7 cellular contexts compared by ENCODE assay signal in the genomic region with DNA sequence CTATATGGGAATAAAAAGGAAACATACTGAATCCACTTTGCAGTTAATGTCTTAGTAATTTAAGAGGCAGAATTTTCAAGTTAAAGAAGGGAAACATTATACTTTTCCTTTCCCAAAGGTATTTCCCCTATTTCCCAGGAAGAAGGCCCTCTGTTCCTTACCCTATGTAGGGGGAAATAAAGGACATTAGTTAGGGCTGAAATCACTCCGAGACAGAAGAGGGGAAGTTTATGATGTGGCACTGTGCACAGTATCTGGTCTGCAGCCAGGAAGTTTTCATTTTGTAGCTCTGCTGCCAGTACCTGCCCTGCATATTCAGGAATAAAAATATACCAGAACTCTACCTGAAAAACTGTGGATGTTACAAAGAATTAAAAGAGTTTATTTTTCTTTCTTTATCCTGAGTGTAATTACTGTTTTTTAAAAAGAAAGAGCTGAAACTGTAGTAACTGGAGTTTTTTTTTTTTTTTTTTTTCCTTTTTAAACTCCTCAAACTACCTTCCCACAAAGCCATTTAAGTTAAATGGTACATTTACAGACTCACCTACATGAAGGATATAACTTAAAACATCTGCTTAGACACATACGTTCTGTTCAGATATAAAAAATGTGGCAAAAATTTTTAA. TPM values are rescaled to one million over a fixed set of nuclear protein-coding genes. Genes with fewer than 3 reads are reported as not detected.
DNase-seq lines count a peak whose midpoint lies in the region; ATAC-seq and TF ChIP-seq lines count a peak whose summit lies in the region.

No MANE protein-coding gene starts in this region.

- intact Hi-C loops in colonic mucosa (cut with DNase I) = loop anchor here (10.0 kb wide), 1 partner anchor 1299 kb away; no protein-coding TSS in a partner anchor

- H3K4me3 ChIP-seq in Karpas-422 (ENCODE audit: low read length) (peak overlapping the region; percentile 45), choroid plexus epithelial cell (ENCODE audit: low read depth, low read length) (no peak overlapping the region), colonic mucosa (no peak overlapping the region)

- no peaks in the 10 kb centered on the region for H3K9me3 ChIP-seq in Karpas-422 (ENCODE audit: low read length)
- no peaks in the 10 kb centered on the region for H3K9me3 ChIP-seq in colonic mucosa

- H3K36me3 ChIP-seq in Karpas-422 (ENCODE audit: insufficient read depth, low read length) (peaks cover 15% of the 10 kb centered on the region), colonic mucosa (no peaks in the 10 kb centered on the region)

- no peak overlapping the region for H2AFZ ChIP-seq in Karpas-422 (ENCODE audit: low read length)

- H3K4me1 ChIP-seq in Karpas-422 (ENCODE audit: low read length) (peaks cover 86% of the 10 kb centered on the region), colonic mucosa (no peaks in the 10 kb centered on the region)

- TF ChIP-seq CTCF in choroid plexus epithelial cell (conservative IDR thresholded peaks at IDR 0.05; ENCODE audit: low read depth, low read length) (no peak), colonic mucosa (IDR thresholded peaks at IDR 0.05) (no peak)

- DNase-seq in Karpas-422 = peak; percentile 77
- DNase-seq in choroid plexus epithelial cell (ENCODE audit: low read depth) = peak; percentile 14
- DNase-seq in superior temporal gyrus (ENCODE audit: extremely low spot score) = peak; percentile 55
- no peak for DNase-seq in activated CD8-positive, alpha-beta memory T cell treated with anti-CD3 and anti-CD28 coated beads, Interleukin-2, amount 50 U/mL, for 48 hours
- no peak for DNase-seq in colonic mucosa
- no peak for DNase-seq in NCI-H1417 treated with DMSO at 0.1 percent for 48 hours (lab: John Stamatoyannopoulos, UW)

- peak overlapping the region; percentile 98 for H3K4me2 ChIP-seq in Karpas-422 (ENCODE audit: low read depth, low read length, poor library complexity, severe bottlenecking)

- H4K20me1 ChIP-seq in Karpas-422 (ENCODE audit: insufficient read depth, low read depth, low read length) = no peaks in the 10 kb centered on the region

- peaks cover 100% of the 10 kb centered on the region for H3K79me2 ChIP-seq in Karpas-422 (ENCODE audit: low read length)

- H3K9ac ChIP-seq in Karpas-422 (ENCODE audit: low read length) = peak overlapping the region; percentile 51
- no peak overlapping the region for H3K9ac ChIP-seq in colonic mucosa (ENCODE audit: low read depth in 2 of 2, low read length in 2 of 2)

- H3K9me2 ChIP-seq in Karpas-422 (replicated peaks; ENCODE audit: insufficient read depth, low read length) = no peaks in the 10 kb centered on the region

- H3K27me3 ChIP-seq in Karpas-422 (ENCODE audit: low read length) (no peaks in the 10 kb centered on the region), colonic mucosa (no peaks in the 10 kb centered on the region)

- peak overlapping the region; percentile 71 for H3K27ac ChIP-seq in Karpas-422 (ENCODE audit: low read length)
- H3K27ac ChIP-seq in colonic mucosa = no peak overlapping the region

- ATAC-seq in GM21529 (IDR thresholded peaks at IDR 0.05; ENCODE audit: unreplicated experiment) = peak; percentile 47

RNA-seq across cellular contexts. Expression of gene MEF2C, which starts 7.3 kb away (rescaled TPM):
- 105 and 171 TPM in 2 replicates for total RNA-seq in Karpas-422 (2014; rRNA removed; shearing (Covaris generic); ENCODE audit: low replicate concordance)
- 10 to 100 TPM in 1 of 2 donors, 1 to 10 TPM in 1; 7.3 to 26.9 TPM for total RNA-seq in colonic mucosa

Comparison
In these comparisons a context has a peak if more than half of its experiments do, and no peak if none do; other contexts are left out.
1. DNase-seq: peak in Karpas-422 (single experiment), choroid plexus epithelial cell (single experiment) and superior temporal gyrus (single experiment); none in activated CD8-positive, alpha-beta memory T cell treated with anti-CD3 and anti-CD28 coated beads, Interleukin-2, amount 50 U/mL, for 48 hours (single experiment), colonic mucosa (single experiment) and NCI-H1417 treated with DMSO at 0.1 percent for 48 hours (single experiment).